20 cellular contexts compared by ENCODE assay signal in genomic region chr10:29424017-29424416, GRCh38.
DNase-seq lines count a peak whose midpoint lies in the region; ATAC-seq, FAIRE-seq and TF ChIP-seq lines count a peak whose summit lies in the region.
"Had no signal": no experiment of that assay in that cellular context is flagged by ENCODE, and none has a peak within 500 bp of the region (broad histone marks: within the 10 kb centered on the region; RNA-seq: fewer than 3 reads in every experiment).

No MANE protein-coding gene starts in this region.

- H3K79me2 ChIP-seq in HepG2 (ENCODE audit: insufficient read depth, low read length): peaks cover 20% of the 10 kb centered on the region

- H2BK12ac ChIP-seq in mesenchymal stem cell (ENCODE audit: low read length in 2 of 2): no peak overlapping the region

- H3K9ac ChIP-seq in liver (ENCODE audit: low read depth in 1 of 2, low read length in 2 of 2): no peak overlapping the region
- no peak overlapping the region for H3K9ac ChIP-seq in HepG2 (ENCODE audit: insufficient read depth, low read depth, low read length)
- H3K9ac ChIP-seq in mesenchymal stem cell (ENCODE audit: low read length): no peak overlapping the region
- H3K9ac ChIP-seq: BLaER1 treated with 17β-estradiol and CSF1 and Interleukin-3, amounts not matched to agents 10 nM and 100 nM had no signal

- H3K27me3 ChIP-seq in liver (ENCODE audit: control insufficient read depth in 4 of 4, insufficient read depth in 4 of 4, low read length in 3 of 4) (no peaks in the 10 kb centered on the region), HepG2 (ENCODE audit: control insufficient read depth in 1 of 2, insufficient read depth in 2 of 2, low read length in 2 of 2) (no peaks in the 10 kb centered on the region), mesenchymal stem cell (ENCODE audit: control insufficient read depth in 1 of 2, insufficient read depth in 1 of 2, low read length in 2 of 2) (peaks cover 0 to 17% of the 10 kb centered on the region in 2 experiments)
- H3K27me3 ChIP-seq: BLaER1 treated with 17β-estradiol and CSF1 and Interleukin-3, amounts not matched to agents 10 nM and 100 nM had no signal

- H3K4me2 ChIP-seq in HepG2 (ENCODE audit: low read depth, low read length) (no peak overlapping the region), mesenchymal stem cell (ENCODE audit: low read length, poor library complexity, severe bottlenecking) (no peak overlapping the region)
- H3K4me2 ChIP-seq: A549; BLaER1 treated with 17β-estradiol and CSF1 and Interleukin-3, amounts not matched to agents 10 nM and 100 nM had no signal

- intact Hi-C loops in HepG2 (cut with micrococcal nuclease; ENCODE audit: unreplicated experiment): no loop called here

- H3K18ac ChIP-seq in mesenchymal stem cell (ENCODE audit: low read depth in 1 of 2, low read length in 2 of 2): no peak overlapping the region

- TF ChIP-seq EP300 in HepG2 (IDR thresholded peaks at IDR 0.05; ENCODE audit: low read depth in 2 of 2, low read length in 2 of 2) (no peak), HepG2 (CRISPR knock-in tag; IDR thresholded peaks at IDR 0.05; ENCODE audit: borderline replicate concordance) (no peak)

- in situ Hi-C loops in HepG2 (cut with HindIII; ENCODE audit: extremely low pct_ligation_motif_present, low pct_unique_long_range_greater_than_20kb): no loop called here

- no peaks in the 10 kb centered on the region for H3K79me1 ChIP-seq in mesenchymal stem cell (replicated peaks; ENCODE audit: low read length, poor library complexity, severe bottlenecking)

- H2AK5ac ChIP-seq in mesenchymal stem cell (ENCODE audit: low read length, severe bottlenecking): no peak overlapping the region

- no peaks in the 10 kb centered on the region for H3K9me3 ChIP-seq in liver (ENCODE audit: control insufficient read depth in 4 of 4, low read length in 3 of 4)
- H3K9me3 ChIP-seq in HepG2 (ENCODE audit: low read length): no peaks in the 10 kb centered on the region
- no peaks in the 10 kb centered on the region for H3K9me3 ChIP-seq in mesenchymal stem cell (ENCODE audit: control insufficient read depth, low read length)
- H3K9me3 ChIP-seq: A549, Caco-2 had no signal

- FAIRE-seq in HepG2 (lab: Jason Lieb, UNC) (no peak), HTR-8/SVneo (lab: Jason Lieb, UNC) (no peak)
- FAIRE-seq: A549, D721Med, G401.6, GM12891, GM18507 had no signal

- H3K4me3 ChIP-seq in liver (ENCODE audit: low read depth in 1 of 3, low read length in 3 of 3) (no peak overlapping the region), HepG2 (replicated peaks in 1 of 3; ENCODE audit: insufficient read depth in 1 of 3, low read depth in 2 of 3, low read length in 3 of 3) (no peak overlapping the region), mesenchymal stem cell (ENCODE audit: insufficient read depth in 1 of 2, low read depth in 1 of 2, low read length in 2 of 2) (no peak overlapping the region)
- H3K4me3 ChIP-seq: A549; BLaER1 treated with 17β-estradiol and CSF1 and Interleukin-3, amounts not matched to agents 10 nM and 100 nM had no signal

- H3K4me1 ChIP-seq in liver (ENCODE audit: control insufficient read depth in 4 of 4, insufficient read depth in 4 of 4, low read length in 3 of 4): peaks cover 0 to 4% (median 2%) of the 10 kb centered on the region in 4 donors
- peaks cover 35% of the 10 kb centered on the region for H3K4me1 ChIP-seq in HepG2 (ENCODE audit: insufficient read depth, low read length)
- no peaks in the 10 kb centered on the region for H3K4me1 ChIP-seq in mesenchymal stem cell (ENCODE audit: control insufficient read depth, insufficient read depth, low read depth, low read length)
- H3K4me1 ChIP-seq: BLaER1 treated with 17β-estradiol and CSF1 and Interleukin-3, amounts not matched to agents 10 nM and 100 nM had no signal

- H3K27ac ChIP-seq in liver (ENCODE audit: low read depth in 1 of 2, low read length in 2 of 2): no peak overlapping the region
- no peak overlapping the region for H3K27ac ChIP-seq in HepG2 (ENCODE audit: extremely low read length, insufficient read depth, low read length)
- no peak overlapping the region for H3K27ac ChIP-seq in mesenchymal stem cell (ENCODE audit: low read length, poor library complexity, severe bottlenecking)
- H3K27ac ChIP-seq: 22Rv1; A549; BLaER1 treated with 17β-estradiol and CSF1 and Interleukin-3, amounts not matched to agents 10 nM and 100 nM; C4-2B had no signal

- 53% methylated on average over 3 of the region's 3 CpGs for WGBS in liver
- 79% methylated on average over 3 of the region's 3 CpGs for WGBS in HepG2 (ENCODE audit: low lambda C conversion rate)
- 97% methylated on average over 3 of the region's 3 CpGs for WGBS in mesenchymal stem cell

- no peak for TF ChIP-seq POLR2A in HepG2 (IDR thresholded peaks at IDR 0.05; ENCODE audit: insufficient read depth in 1 of 2, low read depth in 2 of 2, low read length in 2 of 2)

- CTCF ChIA-PET in HepG2 (lab: Yijun Ruan, JAX; ENCODE audit: low intra/inter-chr PET ratio, low total read pairs): no interaction called here

- DNase-seq in HepG2 (ENCODE audit: low spot score): no peak
- no peak for DNase-seq in left lobe of liver (ENCODE audit: low spot score)
- no peak for DNase-seq in mesenchymal stem cell
- no peak for DNase-seq in HTR-8/SVneo (ENCODE audit: insufficient read length, low spot score)
- DNase-seq: AML-193; Caco-2; Calu3; CD4-positive, alpha-beta T cell; CD8-positive, alpha-beta T cell; DMS79 treated with DMSO at 0.1 percent for 48 hours; GF-D8 had no signal

- H4K20me1 ChIP-seq in HepG2 (ENCODE audit: insufficient read depth, low read length): peaks cover 9% of the 10 kb centered on the region; the same call in 1 of the 2 replicates

- POLR2A ChIA-PET in HepG2 (lab: Yijun Ruan, JAX): no interaction called here

- H4K8ac ChIP-seq in mesenchymal stem cell (ENCODE audit: low read length): no peak overlapping the region

- TF ChIP-seq CTCF in liver (IDR thresholded peaks at IDR 0.05; ENCODE audit: low read depth, low read length, missing input control): no peak
- no peak for TF ChIP-seq CTCF in HepG2 (CRISPR knock-in tag; IDR thresholded peaks at IDR 0.05)

- H2BK15ac ChIP-seq in mesenchymal stem cell (ENCODE audit: low read depth, poor library complexity, severe bottlenecking): no peak overlapping the region

- BruUV-seq in HepG2 (replicated peaks; lab: Mats Ljungman, UMichigan): no TSS peak

- no peak overlapping the region for H3K4ac ChIP-seq in mesenchymal stem cell (ENCODE audit: low read depth in 1 of 2, low read length in 2 of 2)

- H4K91ac ChIP-seq in mesenchymal stem cell (ENCODE audit: low read length): no peak overlapping the region

- H2BK120ac ChIP-seq in mesenchymal stem cell (ENCODE audit: low read depth, low read length): no peak overlapping the region

- no peak overlapping the region for H2BK5ac ChIP-seq in mesenchymal stem cell (ENCODE audit: low read depth, low read length, poor library complexity, severe bottlenecking)

- H3K23ac ChIP-seq in mesenchymal stem cell (ENCODE audit: low read length in 2 of 2): no peak overlapping the region

- ATAC-seq in HepG2 (no peak), left lobe of liver (peak; percentile 55)
- ATAC-seq: A549; CD8-positive, alpha-beta T cell had no signal

- TF ChIP-seq RAD21 in liver (IDR thresholded peaks at IDR 0.05) (no peak), HepG2 (CRISPR knock-in tag; IDR thresholded peaks at IDR 0.05) (no peak)

- H3K36me3 ChIP-seq in liver (ENCODE audit: control insufficient read depth in 4 of 4, insufficient read depth in 3 of 4, low read depth in 1 of 4, low read length in 3 of 4): peaks cover 6 to 15% (median 9%) of the 10 kb centered on the region in 4 donors
- H3K36me3 ChIP-seq in HepG2 (replicated peaks in 1 of 2; ENCODE audit: control insufficient read depth in 1 of 2, insufficient read depth in 2 of 2, low read length in 2 of 2): peaks cover 18 to 60% of the 10 kb centered on the region in 2 experiments; a peak in 4 of 5 replicates
- peaks cover 0 to 65% of the 10 kb centered on the region in 2 experiments for H3K36me3 ChIP-seq in mesenchymal stem cell (ENCODE audit: control insufficient read depth in 1 of 2, insufficient read depth in 2 of 2, low read depth in 1 of 2, low read length in 2 of 2)

- H2AFZ ChIP-seq in HepG2 (ENCODE audit: low read length) (no peak overlapping the region), mesenchymal stem cell (ENCODE audit: low read depth, low read length) (no peak overlapping the region)

- H3K14ac ChIP-seq in mesenchymal stem cell (ENCODE audit: low read length in 2 of 2): no peak overlapping the region

TF ChIP-seq in liver, 16 proteins besides CTCF, POLR2A, EP300 and RAD21:
- TF ChIP-seq NR2F2 (IDR thresholded peaks at IDR 0.05) (no peak), SP1 (IDR thresholded peaks at IDR 0.05) (peak; percentile 14), HNF4G (IDR thresholded peaks at IDR 0.05) (peak; percentile 18), GABPA (IDR thresholded peaks at IDR 0.05 in 1 of 2, conservative IDR thresholded peaks at IDR 0.05 in 1 of 2) (no peak), HNF4A (conservative IDR thresholded peaks at IDR 0.05) (peak; percentile 49 to 80)

TF ChIP-seq in HepG2, 621 proteins besides CTCF, POLR2A, EP300 and RAD21 (continues in another document):
- TF ChIP-seq MXD3 (CRISPR knock-in tag; IDR thresholded peaks at IDR 0.05) (no peak), TBL1XR1 (IDR thresholded peaks at IDR 0.05; ENCODE audit: borderline replicate concordance, low read length, partially characterized antibody) (no peak), ZNF235 (CRISPR knock-in tag; IDR thresholded peaks at IDR 0.05; ENCODE audit: borderline replicate concordance) (no peak), MAFK (conservative IDR thresholded peaks at IDR 0.05 in 1 of 2, IDR thresholded peaks at IDR 0.05 in 1 of 2; ENCODE audit: low read length in 2 of 2) (no peak), ZNF746 (CRISPR knock-in tag; IDR thresholded peaks at IDR 0.05) (no peak), ZNF780A (CRISPR knock-in tag; IDR thresholded peaks at IDR 0.05) (no peak), MZF1 (CRISPR knock-in tag; IDR thresholded peaks at IDR 0.05; ENCODE audit: borderline replicate concordance) (no peak), ZNF44 (CRISPR knock-in tag; IDR thresholded peaks at IDR 0.05) (no peak), CERS6 (CRISPR knock-in tag; IDR thresholded peaks at IDR 0.05) (no peak), DPF2 (CRISPR knock-in tag; IDR thresholded peaks at IDR 0.05; ENCODE audit: borderline replicate concordance, low read depth) (no peak), HNRNPH1 (optimal IDR thresholded peaks at IDR 0.05; ENCODE audit: low read depth, low read length) (no peak)
